ENCODE assay signal across 20 cellular contexts in genomic region chr6:150270330-150271052, GRCh38.
"Had no signal": no experiment of that assay in that cellular context is flagged by ENCODE, and none has a peak within 500 bp of the region (broad histone marks: within the 10 kb centered on the region; RNA-seq: fewer than 3 reads in every experiment).

No MANE protein-coding gene starts in this region.

- H3K9me3 Mint-ChIP-seq: activated naive CD8-positive, alpha-beta T cell treated with anti-CD3 and anti-CD28 coated beads for 36 hours; endodermal cell; stimulated activated naive CD8-positive, alpha-beta T cell treated with anti-CD3 and anti-CD28 coated beads, Interleukin-15, Interleukin-2, amounts not matched to agents 100 ng/mL and 50 ng/mL, for 24 hours; T-helper 1 cell treated with Interleukin-12 subunit alpha and Interleukin-12 subunit beta and Interleukin-4 antibody, amounts not matched to agents 30 μg/mL and 1 μg/mL, for 36 hours had no signal

- H3K9me3 ChIP-seq: colonic mucosa, right atrium auricular region, transverse colon, vagina had no signal

- H3K36me3 Mint-ChIP-seq: activated naive CD8-positive, alpha-beta T cell treated with anti-CD3 and anti-CD28 coated beads for 36 hours had no signal

- H3K4me1 Mint-ChIP-seq: activated naive CD8-positive, alpha-beta T cell treated with anti-CD3 and anti-CD28 coated beads for 36 hours; endodermal cell had no signal

- DNase-seq: activated CD4-positive, CD25-positive, alpha-beta regulatory T cell treated with anti-CD3 and anti-CD28 coated beads, Interleukin-2, amount 50 U/mL, for 72 hours; activated gamma-delta T cell; activated naive CD8-positive, alpha-beta T cell treated with anti-CD3 and anti-CD28 coated beads for 36 hours; amniotic stem cell; central memory CD4-positive, alpha-beta T cell; colonic mucosa; foreskin melanocyte; nephron progenitor cell; posterior cingulate gyrus; stimulated activated CD4-positive, alpha-beta T cell treated with anti-CD3 and anti-CD28 coated beads, Interleukin-2, amount 100 ng/mL, for 48 hours; transverse colon had no signal

- H3K27ac ChIP-seq: colonic mucosa, right atrium auricular region, transverse colon, vagina, VCaP had no signal

- H3K4me3 Mint-ChIP-seq: activated naive CD8-positive, alpha-beta T cell treated with anti-CD3 and anti-CD28 coated beads for 36 hours; endodermal cell; nephron progenitor cell; stimulated activated naive CD8-positive, alpha-beta T cell treated with anti-CD3 and anti-CD28 coated beads, Interleukin-15, Interleukin-2, amounts not matched to agents 100 ng/mL and 50 ng/mL, for 24 hours; T-helper 1 cell treated with Interleukin-12 subunit alpha and Interleukin-12 subunit beta and Interleukin-4 antibody, amounts not matched to agents 30 μg/mL and 1 μg/mL, for 36 hours had no signal

- H3K36me3 ChIP-seq: colonic mucosa, right atrium auricular region, transverse colon, vagina had no signal

- H3K4me1 ChIP-seq: colonic mucosa, right atrium auricular region, transverse colon had no signal

- H3K27me3 ChIP-seq: colonic mucosa, right atrium auricular region, transverse colon, vagina had no signal

- H3K27ac Mint-ChIP-seq: activated naive CD8-positive, alpha-beta T cell treated with anti-CD3 and anti-CD28 coated beads for 36 hours; endodermal cell; nephron progenitor cell; stimulated activated naive CD8-positive, alpha-beta T cell treated with anti-CD3 and anti-CD28 coated beads, Interleukin-15, Interleukin-2, amounts not matched to agents 100 ng/mL and 50 ng/mL, for 24 hours; T-helper 1 cell treated with Interleukin-12 subunit alpha and Interleukin-12 subunit beta and Interleukin-4 antibody, amounts not matched to agents 30 μg/mL and 1 μg/mL, for 36 hours had no signal

- ATAC-seq: left lobe of liver had no signal

- H3K4me3 ChIP-seq: colonic mucosa, lung, right atrium auricular region, skin epidermis, transverse colon, vagina had no signal
